12 cellular contexts compared by ENCODE assay signal in the genomic region with DNA sequence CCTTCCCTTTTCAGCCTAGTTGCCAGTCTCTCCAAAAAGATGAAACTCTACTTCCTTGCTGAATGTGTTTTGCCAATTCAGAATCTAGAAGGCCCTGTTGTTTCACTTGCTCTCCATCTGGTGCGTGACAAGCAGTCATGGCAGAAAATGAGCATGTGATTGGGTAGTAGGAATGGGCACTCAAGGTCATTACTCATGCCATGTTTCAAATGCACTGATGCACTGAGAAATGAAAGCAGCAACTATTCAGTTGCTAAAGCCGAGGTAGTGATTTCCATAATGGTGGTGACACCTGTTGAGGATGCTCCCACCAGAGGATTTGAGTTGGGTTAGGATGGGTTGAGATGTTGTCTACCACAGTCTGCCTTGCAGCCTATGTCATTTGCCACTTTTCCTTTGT. TPM values are rescaled to one million over a fixed set of nuclear protein-coding genes. Genes with fewer than 3 reads are reported as not detected.
DNase-seq lines count a peak whose midpoint lies in the region; ATAC-seq, FAIRE-seq and TF ChIP-seq lines count a peak whose summit lies in the region.
"Had no signal": no experiment of that assay in that cellular context is flagged by ENCODE, and none has a peak within 500 bp of the region (broad histone marks: within the 10 kb centered on the region; RNA-seq: fewer than 3 reads in every experiment).

No MANE protein-coding gene starts in this region.

- H3K4me1 ChIP-seq in GM12878 (ENCODE audit: control insufficient read depth, insufficient read depth, low read length): peaks cover 69% of the 10 kb centered on the region
- peaks cover 0 to 29% (median 25%) of the 10 kb centered on the region in 4 donors for H3K4me1 ChIP-seq in esophagus muscularis mucosa

- in situ Hi-C loops in GM12878 (cut with MboI): no loop called here

- H3K27ac Mint-ChIP-seq in activated naive CD4-positive, alpha-beta T cell treated with anti-CD3 and anti-CD28 coated beads, Interleukin-2, amount 50 U/mL, for 72 hours: no peak overlapping the region

- intact Hi-C loops in GM12878 (cut with micrococcal nuclease; ENCODE audit: unreplicated experiment) (no loop called here), esophagus muscularis mucosa (cut with DNase I) (no loop called here)

- no peaks in the 10 kb centered on the region for H4K20me1 ChIP-seq in GM12878 (ENCODE audit: control insufficient read depth, insufficient read depth)
- H4K20me1 ChIP-seq: BLaER1 treated with 17β-estradiol and CSF1 and Interleukin-3, amounts not matched to agents 10 nM and 100 nM had no signal

- H3K9ac ChIP-seq in GM12878 (ENCODE audit: control insufficient read depth, insufficient read depth, low read length): peak overlapping the region; percentile 70
- H3K9ac ChIP-seq: BLaER1 treated with 17β-estradiol and CSF1 and Interleukin-3, amounts not matched to agents 10 nM and 100 nM had no signal

- FAIRE-seq in GM12878 (lab: Jason Lieb, UNC): no peak

- ATAC-seq in GM18511 (IDR thresholded peaks at IDR 0.05; ENCODE audit: unreplicated experiment): peak; percentile 44
- peak; percentile 38 for ATAC-seq in GM21515 (IDR thresholded peaks at IDR 0.05; ENCODE audit: unreplicated experiment)
- peak; percentile 44 for ATAC-seq in HG03159 (IDR thresholded peaks at IDR 0.05; ENCODE audit: unreplicated experiment)
- ATAC-seq in GM12878: peak; percentile 62
- no peak for ATAC-seq in activated naive CD4-positive, alpha-beta T cell treated with anti-CD3 and anti-CD28 coated beads, Interleukin-2, amount 50 U/mL, for 72 hours

- POLR2A ChIA-PET in GM12878 (lab: Charles Lee): interaction anchor here (0.6 to 18.5 kb wide), 9 partner anchors 7 to 594 kb away, joined by 3 to 453 read pairs (median 4); no protein-coding TSS in a partner anchor

- H3K4me3 ChIP-seq in GM12878 (no peak overlapping the region; the same call in 1 of the 2 replicates), esophagus muscularis mucosa (no peak overlapping the region)
- H3K4me3 ChIP-seq: BLaER1 treated with 17β-estradiol and CSF1 and Interleukin-3, amounts not matched to agents 10 nM and 100 nM had no signal

- H3K79me2 ChIP-seq in GM12878 (ENCODE audit: control insufficient read depth, insufficient read depth, low read length): peaks cover 61% of the 10 kb centered on the region

- no peak for TF ChIP-seq RAD21 in GM12878 (IDR thresholded peaks at IDR 0.05; ENCODE audit: insufficient read depth, low read depth, low read length)

- WGBS in GM12878 (ENCODE audit: insufficient coverage, insufficient replicate concordance, low lambda C conversion rate, missing lambda C conversion rate): 3% methylated on average over 2 of the region's 2 CpGs
- WGBS in esophagus muscularis mucosa: 100% methylated on average over 2 of the region's 2 CpGs

- H3K9me3 Mint-ChIP-seq in activated naive CD4-positive, alpha-beta T cell treated with anti-CD3 and anti-CD28 coated beads, Interleukin-2, amount 50 U/mL, for 72 hours: peaks cover 0 to 16% of the 10 kb centered on the region in 2 donors

- H3K9me3 ChIP-seq in GM12878 (replicated peaks; ENCODE audit: control insufficient read depth, insufficient read depth, low read length) (no peaks in the 10 kb centered on the region; the same call in 2 of the 3 replicates), esophagus muscularis mucosa (no peaks in the 10 kb centered on the region)
- H3K9me3 ChIP-seq: BLaER1 treated with 17β-estradiol and CSF1 and Interleukin-3, amounts not matched to agents 10 nM and 100 nM had no signal

- H3K36me3 Mint-ChIP-seq in activated naive CD4-positive, alpha-beta T cell treated with anti-CD3 and anti-CD28 coated beads, Interleukin-2, amount 50 U/mL, for 72 hours: peaks cover 5 to 6% of the 10 kb centered on the region in 2 donors

- H3K4me2 ChIP-seq in GM12878 (ENCODE audit: control insufficient read depth, insufficient read depth): peak overlapping the region; percentile 70
- H3K4me2 ChIP-seq: BLaER1 treated with 17β-estradiol and CSF1 and Interleukin-3, amounts not matched to agents 10 nM and 100 nM had no signal

- TF ChIP-seq CTCF in GM12878 (IDR thresholded peaks at IDR 0.05 in 2 of 3, conservative IDR thresholded peaks at IDR 0.05 in 1 of 3; ENCODE audit: control insufficient read depth in 2 of 3, extremely low read depth in 1 of 3, insufficient read depth in 1 of 3, low read depth in 3 of 3, low read length in 3 of 3) (no peak), esophagus muscularis mucosa (IDR thresholded peaks at IDR 0.05) (no peak)

- CTCF ChIA-PET in GM12878 (lab: Yijun Ruan, JAX): interaction anchor here (1.0 to 7.0 kb wide), 6 partner anchors 9 to 60 kb away, joined by 3 to 87 read pairs (median 11); no protein-coding TSS in a partner anchor

- RAD21 ChIA-PET in GM12878 (lab: Charles Lee; ENCODE audit: unreplicated experiment): interaction anchor here (1.0 to 14.4 kb wide), 11 partner anchors 8 to 76 kb away, joined by 3 to 387 read pairs (median 4); no protein-coding TSS in a partner anchor

- H3K27me3 ChIP-seq in GM12878 (replicated peaks in 1 of 2; ENCODE audit: control insufficient read depth in 2 of 2, insufficient read depth in 2 of 2, low read length in 1 of 2): no peaks in the 10 kb centered on the region
- H3K27me3 ChIP-seq in esophagus muscularis mucosa: no peaks in the 10 kb centered on the region
- H3K27me3 ChIP-seq: BLaER1 treated with 17β-estradiol and CSF1 and Interleukin-3, amounts not matched to agents 10 nM and 100 nM had no signal

- peak; percentile 30; the same call in 1 of the 2 replicates for TF ChIP-seq POLR2A in GM12878 (IDR thresholded peaks at IDR 0.05; ENCODE audit: low read depth, low read length)
- no peak for TF ChIP-seq POLR2A in esophagus muscularis mucosa (IDR thresholded peaks at IDR 0.05; ENCODE audit: low read depth)

- BruUV-seq in GM12878 (replicated peaks; lab: Mats Ljungman, UMichigan): no TSS peak

- DNase-seq in GM12878 (ENCODE audit: low read depth, low spot score) (peak; percentile 95), esophagus muscularis mucosa (ENCODE audit: extremely low spot score) (no peak), H4 (ENCODE audit: low spot score) (no peak)
- no peak for DNase-seq in activated naive CD4-positive, alpha-beta T cell treated with anti-CD3 and anti-CD28 coated beads, Interleukin-2, amount 50 U/mL, for 72 hours (ENCODE audit: low spot score in 2 of 2)
- no peak for DNase-seq in central memory CD4-positive, alpha-beta T cell
- DNase-seq: effector CD4-positive, alpha-beta T cell; NCI-H2029 treated with DMSO at 0.1 percent for 48 hours had no signal

- SMC1A ChIA-PET in GM12878 (lab: Charles Lee; ENCODE audit: uncharacterized antibody, unreplicated experiment): interaction anchor here (1.1 to 19.8 kb wide), 13 partner anchors 8 to 69 kb away, joined by 3 to 573 read pairs (median 10); no protein-coding TSS in a partner anchor

- H3K27ac ChIP-seq in GM12878 (ENCODE audit: control insufficient read depth, insufficient read depth) (peak overlapping the region; percentile 94), esophagus muscularis mucosa (replicated peaks in 1 of 4) (no peak overlapping the region)
- H3K27ac ChIP-seq: BLaER1 treated with 17β-estradiol and CSF1 and Interleukin-3, amounts not matched to agents 10 nM and 100 nM; RWPE1 had no signal

- peak in 1 of 2 experiments; percentile 90; a peak in 2 of 4 replicates for TF ChIP-seq EP300 in GM12878 (IDR thresholded peaks at IDR 0.05; ENCODE audit: borderline replicate concordance in 1 of 2, control insufficient read depth in 1 of 2, low read depth in 2 of 2, low read length in 2 of 2)
- no peak for TF ChIP-seq EP300 in esophagus muscularis mucosa (IDR thresholded peaks at IDR 0.05)

- H3K36me3 ChIP-seq in GM12878 (ENCODE audit: control insufficient read depth in 2 of 2, insufficient read depth in 2 of 2, low read length in 1 of 2): no peaks in the 10 kb centered on the region
- H3K36me3 ChIP-seq in esophagus muscularis mucosa: peaks cover 0 to 61% (median 0%) of the 10 kb centered on the region in 4 donors
- H3K36me3 ChIP-seq: BLaER1 treated with 17β-estradiol and CSF1 and Interleukin-3, amounts not matched to agents 10 nM and 100 nM had no signal

- 0 out of 2 replicates have a peak overlapping the region, but pooled peaks have one; percentile 3 for H2AFZ ChIP-seq in GM12878 (ENCODE audit: control insufficient read depth, low read depth, low read length)

TF ChIP-seq in GM12878, 131 proteins besides CTCF, POLR2A, EP300 and RAD21 (continues in another document):
- TF ChIP-seq TCF7 (IDR thresholded peaks at IDR 0.05; ENCODE audit: borderline replicate concordance): no peak

RNA-seq across cellular contexts. Expression of a gene that starts 12.7 kb away (rescaled TPM):
- total RNA-seq in GM12878 (2013; cell fraction: nucleolus; rRNA removed): 322 and 349 TPM in 2 replicates
- total RNA-seq in GM12878 (2014; rRNA removed): 99.6 and 121 TPM in 2 replicates
- 115 and 120 TPM in 2 replicates for total RNA-seq in GM12878 (2014; rRNA removed; fragmentation: Illumina TruSeq; extraction: Trizol)
- 107 TPM in 2 replicates for total RNA-seq in GM12878 (2021)
- polyA plus RNA-seq in GM12878 (2011; ENCODE audit: low read depth): 41.0 TPM
- polyA plus RNA-seq in GM12878 (2011; rRNA removed): 63.3 and 66.4 TPM in 2 replicates
- polyA plus RNA-seq in GM12878 (2011; cell fraction: cytosol; rRNA removed): 39.5 and 46.7 TPM in 2 replicates
- polyA plus RNA-seq in GM12878 (2011; cell fraction: nucleus; rRNA removed): 79.0 and 87.0 TPM in 2 replicates
- polyA plus RNA-seq in GM12878 (2012): 34.3 and 59.6 TPM in 2 replicates
- 91.5 and 109 TPM in 2 replicates for polyA plus RNA-seq in GM12878 (2014; fragmentation: Illumina TruSeq; extraction: Trizol)
- 10 to 100 TPM; 34.2 to 53.6 TPM for polyA plus RNA-seq in GM12878 (2014; fragmentation: Nextera tagmentation; extraction: Ambion mirVana)
- 45.4 and 50.3 TPM in 2 replicates for polyA plus RNA-seq in GM12878 (2014; rRNA removed)
- 10 to 100 TPM; 85.8 to 97.5 TPM for polyA plus RNA-seq in GM12878 (2016; fragmentation: Nextera tagmentation; extraction: Ambion mirVana)
- 168 and 259 TPM in 2 replicates for polyA minus RNA-seq in GM12878 (2011; rRNA and poly(A)+ RNA removed)
- 57.7 and 59.8 TPM in 2 replicates for polyA minus RNA-seq in GM12878 (2011; cell fraction: cytosol; rRNA and poly(A)+ RNA removed)
- polyA minus RNA-seq in GM12878 (2011; cell fraction: nucleus; rRNA and poly(A)+ RNA removed): 151 and 195 TPM in 2 replicates
- total RNA-seq in esophagus muscularis mucosa: 100 to 1,000 TPM; 163 to 250 (median 203) TPM
- total RNA-seq in H4 (2014; rRNA removed; shearing (Covaris generic)): 33.3 and 49.0 TPM in 2 replicates
- total RNA-seq in activated naive CD4-positive, alpha-beta T cell treated with anti-CD3 and anti-CD28 coated beads, Interleukin-2, amount 50 U/mL, for 72 hours: 10 to 100 TPM; 13.4 to 19.9 TPM

Comparison
In these comparisons a context has a peak if more than half of its experiments do, and no peak if none do; other contexts are left out.
1. ATAC-seq: peak in GM18511 (single experiment), GM21515 (single experiment), HG03159 (single experiment) and GM12878 (single experiment); none in activated naive CD4-positive, alpha-beta T cell treated with anti-CD3 and anti-CD28 coated beads, Interleukin-2, amount 50 U/mL, for 72 hours (0 of 2).